ENCODE assay signal across 12 cellular contexts in genomic region chr14:100534528-100535286, GRCh38. TPM values are rescaled to one million over a fixed set of nuclear protein-coding genes. Genes with fewer than 3 reads are reported as not detected.
DNase-seq lines count a peak whose midpoint lies in the region; ATAC-seq, FAIRE-seq and TF ChIP-seq lines count a peak whose summit lies in the region.
"Had no signal": no experiment of that assay in that cellular context is flagged by ENCODE, and none has a peak within 500 bp of the region (broad histone marks: within the 10 kb centered on the region; RNA-seq: fewer than 3 reads in every experiment).

No MANE protein-coding gene starts in this region.

- H3K36me3 ChIP-seq in BLaER1 (no peaks in the 10 kb centered on the region), astrocyte (ENCODE audit: insufficient read depth, low read length) (no peaks in the 10 kb centered on the region)

- TF ChIP-seq CTCF in HL-60 (IDR thresholded peaks at IDR 0.05; ENCODE audit: insufficient read depth, low read length) (no peak), astrocyte (IDR thresholded peaks at IDR 0.05; ENCODE audit: insufficient read depth, low read depth, low read length) (no peak)

- peak overlapping the region; percentile 78 for H3K27ac ChIP-seq in BLaER1
- H3K27ac ChIP-seq in HL-60 (replicated peaks), result peak overlapping the region; percentile 67
- no peak overlapping the region for H3K27ac ChIP-seq in astrocyte (ENCODE audit: low read depth, low read length)
- H3K27ac ChIP-seq: psoas muscle had no signal

- peak overlapping the region; percentile 70 for H3K4me3 Mint-ChIP-seq in astrocyte (ENCODE audit: unreplicated experiment)
- H3K4me3 Mint-ChIP-seq: CD8-positive, alpha-beta memory T cell; effector memory CD8-positive, alpha-beta T cell had no signal

- H3K4me2 ChIP-seq in BLaER1 (peak overlapping the region; percentile 81), astrocyte (ENCODE audit: low read length) (no peak overlapping the region)

- H4K20me1 ChIP-seq in BLaER1 (no peaks in the 10 kb centered on the region), astrocyte (ENCODE audit: insufficient read depth, low read length) (no peaks in the 10 kb centered on the region)

- H2AFZ ChIP-seq in astrocyte (ENCODE audit: low read depth, low read length), result no peak overlapping the region

- H3K4me1 Mint-ChIP-seq in astrocyte (ENCODE audit: low read depth, unreplicated experiment), result peaks cover 15% of the 10 kb centered on the region

- peaks cover 2% of the 10 kb centered on the region for H3K9me3 Mint-ChIP-seq in astrocyte (ENCODE audit: unreplicated experiment)
- H3K9me3 Mint-ChIP-seq: CD8-positive, alpha-beta memory T cell; effector memory CD8-positive, alpha-beta T cell had no signal

- ATAC-seq in GM18858 (IDR thresholded peaks at IDR 0.05; ENCODE audit: unreplicated experiment), result no peak
- ATAC-seq in GM19328 (IDR thresholded peaks at IDR 0.05; ENCODE audit: unreplicated experiment), result no peak
- ATAC-seq: effector memory CD8-positive, alpha-beta T cell; psoas muscle had no signal

- no peaks in the 10 kb centered on the region for H3K79me2 ChIP-seq in astrocyte (ENCODE audit: insufficient read depth, low read length)

- no peak for FAIRE-seq in astrocyte (lab: Jason Lieb, UNC)

- H3K9ac ChIP-seq in BLaER1 (peak overlapping the region; percentile 55), astrocyte (ENCODE audit: low read length) (no peak overlapping the region)

- H3K4me1 ChIP-seq in BLaER1 (peaks cover 69% of the 10 kb centered on the region), astrocyte (ENCODE audit: insufficient read depth, low read length) (peaks cover 12% of the 10 kb centered on the region)
- H3K4me1 ChIP-seq: psoas muscle had no signal

- H3K36me3 Mint-ChIP-seq in astrocyte (ENCODE audit: low read depth, unreplicated experiment), result no peaks in the 10 kb centered on the region

- H3K4me3 ChIP-seq in BLaER1 (peak overlapping the region; percentile 5; the same call in 1 of the 2 replicates), HL-60 (replicated peaks; ENCODE audit: insufficient read depth, low read length) (no peak overlapping the region), astrocyte (ENCODE audit: insufficient read depth, low read depth, low read length) (no peak overlapping the region)
- H3K4me3 ChIP-seq: psoas muscle had no signal

- no peaks in the 10 kb centered on the region for H3K9me3 ChIP-seq in BLaER1
- no peaks in the 10 kb centered on the region for H3K9me3 ChIP-seq in astrocyte (ENCODE audit: insufficient read depth, low read depth, low read length)
- H3K9me3 ChIP-seq: psoas muscle had no signal

- H3K27me3 ChIP-seq in BLaER1 (no peaks in the 10 kb centered on the region), HL-60 (ENCODE audit: insufficient read depth, poor library complexity, severe bottlenecking) (no peaks in the 10 kb centered on the region), astrocyte (ENCODE audit: insufficient read depth, low read length) (no peaks in the 10 kb centered on the region)

- H3K27ac Mint-ChIP-seq in astrocyte (ENCODE audit: unreplicated experiment), result peak overlapping the region; percentile 47
- H3K27ac Mint-ChIP-seq: effector memory CD8-positive, alpha-beta T cell had no signal

- DNase-seq in HL-60 (ENCODE audit: low read depth in 1 of 2, low spot score in 1 of 2) (peak; percentile 56 to 85), astrocyte (ENCODE audit: low read depth) (no peak), myocyte (ENCODE audit: low read depth) (peak; percentile 56), AG08395 (ENCODE audit: low spot score) (no peak), NCI-H2171 treated with DMSO at 0.1 percent for 48 hours (lab: John Stamatoyannopoulos, UW) (no peak)
- DNase-seq: NCI-H2171 had no signal

- H3K27me3 Mint-ChIP-seq in astrocyte (ENCODE audit: low read depth, unreplicated experiment), result peaks cover 3% of the 10 kb centered on the region
- H3K27me3 Mint-ChIP-seq: CD8-positive, alpha-beta memory T cell; effector memory CD8-positive, alpha-beta T cell had no signal

RNA-seq across cellular contexts. Expression of gene BEGAIN, which starts 52.5 kb away (rescaled TPM):
- total RNA-seq in astrocyte, result 0.54 and 0.89 TPM in 2 replicates
- total RNA-seq in myocyte, result not detected in 2 replicates
- polyA plus RNA-seq in myocyte (2012), result 0.04 TPM

Comparison
In these comparisons a context has a peak if more than half of its experiments do, and no peak if none do; other contexts are left out.
1. DNase-seq: peak in HL-60 (2 of 2) and myocyte (single experiment); none in astrocyte (single experiment), AG08395 (single experiment) and NCI-H2171 treated with DMSO at 0.1 percent for 48 hours (single experiment).